Comparison of ENCODE assay signal across 14 cellular contexts in genomic region chr14:103742499-103743255, GRCh38. TPM values are rescaled to one million over a fixed set of nuclear protein-coding genes. Genes with fewer than 3 reads are reported as not detected.
DNase-seq lines count a peak whose midpoint lies in the region; ATAC-seq lines count a peak whose summit lies in the region.
"Had no signal": no experiment of that assay in that cellular context is flagged by ENCODE, and none has a peak within 500 bp of the region (broad histone marks: within the 10 kb centered on the region; RNA-seq: fewer than 3 reads in every experiment).

No MANE protein-coding gene starts in this region.

- H3K27ac ChIP-seq in cingulate gyrus (ENCODE audit: low read depth, low read length): peak overlapping the region; percentile 47
- H3K27ac ChIP-seq in layer of hippocampus (ENCODE audit: low read depth, low read length): peak overlapping the region; percentile 13
- H3K27ac ChIP-seq: 22Rv1, C4-2B had no signal

- no peak for ATAC-seq in stimulated activated naive B cell treated with anti-CD40 and anti-IgM and Interleukin-4, amounts not matched to agents 10 μg/mL and 1 μg/mL and 100 μg/mL, for 72 hours (replicated peaks)
- ATAC-seq: GM12878 had no signal

- H3K27me3 ChIP-seq in layer of hippocampus (ENCODE audit: control insufficient read depth, insufficient read depth, low read length): no peaks in the 10 kb centered on the region

- H3K4me1 Mint-ChIP-seq in stimulated activated naive B cell treated with anti-CD40 and anti-IgM and Interleukin-4, amounts not matched to agents 10 μg/mL and 1 μg/mL and 100 μg/mL, for 72 hours: no peaks in the 10 kb centered on the region

- DNase-seq in NCI-H82 (lab: John Stamatoyannopoulos, UW) (peak; percentile 30), NCI-H82 treated with DMSO at 0.1 percent for 48 hours (lab: John Stamatoyannopoulos, UW; ENCODE audit: unreplicated experiment) (no peak), posterior vena cava (ENCODE audit: low spot score) (no peak), cerebellar nuclear complex (lab: John Stamatoyannopoulos, UW) (no peak), NCI-H1417 (lab: John Stamatoyannopoulos, UW) (no peak)
- no peak for DNase-seq in stimulated activated naive B cell treated with anti-CD40 and anti-IgM and Interleukin-4, amounts not matched to agents 10 μg/mL and 1 μg/mL and 100 μg/mL, for 72 hours
- DNase-seq: KBM-7, NCI-H1048, SK-N-SH had no signal

- H3K27ac Mint-ChIP-seq in stimulated activated naive B cell treated with anti-CD40 and anti-IgM and Interleukin-4, amounts not matched to agents 10 μg/mL and 1 μg/mL and 100 μg/mL, for 72 hours: peak overlapping the region; percentile 3

- no peaks in the 10 kb centered on the region for H3K27me3 Mint-ChIP-seq in stimulated activated naive B cell treated with anti-CD40 and anti-IgM and Interleukin-4, amounts not matched to agents 10 μg/mL and 1 μg/mL and 100 μg/mL, for 72 hours

- intact Hi-C loops in posterior vena cava (cut with DNase I): no loop called here

- peaks cover 21 to 27% of the 10 kb centered on the region in 2 donors for H3K36me3 Mint-ChIP-seq in stimulated activated naive B cell treated with anti-CD40 and anti-IgM and Interleukin-4, amounts not matched to agents 10 μg/mL and 1 μg/mL and 100 μg/mL, for 72 hours

- H3K9me3 Mint-ChIP-seq in stimulated activated naive B cell treated with anti-CD40 and anti-IgM and Interleukin-4, amounts not matched to agents 10 μg/mL and 1 μg/mL and 100 μg/mL, for 72 hours: no peaks in the 10 kb centered on the region

- no peak overlapping the region for H3K4me3 Mint-ChIP-seq in stimulated activated naive B cell treated with anti-CD40 and anti-IgM and Interleukin-4, amounts not matched to agents 10 μg/mL and 1 μg/mL and 100 μg/mL, for 72 hours

RNA-seq across cellular contexts. Expression of gene ZFYVE21, which starts 27.1 kb away (rescaled TPM):
- 10 to 100 TPM; 57.2 to 59.5 TPM for total RNA-seq in posterior vena cava

RNA-seq across cellular contexts. Expression of gene XRCC3, which starts 27.4 kb away (rescaled TPM):
- 1 to 10 TPM; 4.0 to 4.9 TPM for total RNA-seq in posterior vena cava
